ENCODE assay signal across 8 cellular contexts in genomic region chr10:11017575-11018425, GRCh38. TPM values are rescaled to one million over a fixed set of nuclear protein-coding genes. Genes with fewer than 3 reads are reported as not detected.
DNase-seq lines count a peak whose midpoint lies in the region; ATAC-seq and TF ChIP-seq lines count a peak whose summit lies in the region.

Gene CELF2, plus strand, starts transcription at chr10:11017872. Its CDS starts 218 bp downstream, at chr10:11018090.

- peak within 1 kb of the TSS; percentile 81 for H3K27ac ChIP-seq in mucosa of rectum (ENCODE audit: low read depth in 2 of 2, low read length in 2 of 2)

- in situ Hi-C loops in ACHN (cut with HindIII; ENCODE audit: low pct_ligation_motif_present, low pct_unique_long_range_greater_than_20kb, low sequenced_read_pairs): no loop called here

- H3K9me3 ChIP-seq in mucosa of rectum (ENCODE audit: control insufficient read depth in 2 of 2, low read length in 2 of 2): no peaks in the 10 kb centered on the region

- H3K4me3 ChIP-seq in epithelial cell of proximal tubule (ENCODE audit: low read depth, low read length) (peak within 1 kb of the TSS; percentile 61), mucosa of rectum (ENCODE audit: low read length in 2 of 2) (peak within 1 kb of the TSS; percentile 77 to 78)

- peak within 1 kb of the TSS; percentile 61 to 84 for H3K9ac ChIP-seq in mucosa of rectum (ENCODE audit: low read depth in 1 of 2, low read length in 2 of 2)

- TF ChIP-seq CTCF in epithelial cell of proximal tubule (conservative IDR thresholded peaks at IDR 0.05; ENCODE audit: low read depth, low read length): no peak

- H3K36me3 ChIP-seq in mucosa of rectum (ENCODE audit: control insufficient read depth in 2 of 2, insufficient read depth in 2 of 2, low read length in 2 of 2): no peaks in the 10 kb centered on the region

- peak; percentile 71 for ATAC-seq in GM21737 (IDR thresholded peaks at IDR 0.05; ENCODE audit: unreplicated experiment)

- H3K4me1 ChIP-seq in mucosa of rectum (ENCODE audit: control insufficient read depth in 2 of 2, insufficient read depth in 2 of 2, low read length in 2 of 2): peaks cover 19 to 21% of the 10 kb centered on the region in 2 donors

- no peaks in the 10 kb centered on the region for H3K27me3 ChIP-seq in mucosa of rectum (ENCODE audit: control insufficient read depth in 2 of 2, insufficient read depth in 2 of 2, low read length in 2 of 2)

- peak; percentile 45 for DNase-seq in GM03348 (ENCODE audit: low spot score)
- DNase-seq in NCI-H1092 (lab: John Stamatoyannopoulos, UW): peak; percentile 5
- peak; percentile 47 for DNase-seq in activated CD8-positive, alpha-beta memory T cell treated with anti-CD3 and anti-CD28 coated beads, Interleukin-2, amount 50 U/mL, for 4 hours
- DNase-seq in epithelial cell of proximal tubule (ENCODE audit: low read depth): no peak
- peak in 5 of 6 experiments; percentile 30 to 50 (median 37) for DNase-seq in stimulated activated naive CD4-positive, alpha-beta T cell (lab: John Stamatoyannopoulos, UW)
- no peak for DNase-seq in ACHN

RNA-seq across cellular contexts. Expression of gene CELF2, which starts in this region (rescaled TPM):
- total RNA-seq in epithelial cell of proximal tubule: 7.2 and 11.0 TPM in 2 replicates

Comparison
In these comparisons a context has a peak if more than half of its experiments do, and no peak if none do; other contexts are left out.
1. DNase-seq: peak in GM03348 (single experiment), NCI-H1092 (single experiment), activated CD8-positive, alpha-beta memory T cell treated with anti-CD3 and anti-CD28 coated beads, Interleukin-2, amount 50 U/mL, for 4 hours (single experiment) and stimulated activated naive CD4-positive, alpha-beta T cell (5 of 6); none in epithelial cell of proximal tubule (single experiment) and ACHN (single experiment).